In the genomic region with DNA sequence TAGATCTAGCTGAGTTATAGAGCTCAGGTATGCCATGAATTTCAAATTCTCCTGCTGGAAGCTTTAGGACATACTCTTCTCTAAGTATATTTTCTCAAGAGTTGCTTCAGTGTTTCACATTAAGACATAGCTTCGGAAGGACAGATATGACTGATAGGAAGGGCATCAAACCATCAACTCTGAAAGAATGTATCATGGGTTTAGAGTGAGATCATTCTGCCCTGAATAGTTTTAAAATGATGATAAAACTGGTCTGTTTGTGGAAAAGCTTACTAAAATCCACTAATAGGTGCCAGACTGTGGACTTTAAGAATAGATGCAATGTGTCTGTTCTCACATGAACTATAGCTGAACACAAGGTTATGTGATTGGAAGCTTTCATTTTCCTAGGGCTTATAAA, we compare ENCODE assay signal across 25 cellular contexts. TPM values are rescaled to one million over a fixed set of nuclear protein-coding genes. Genes with fewer than 3 reads are reported as not detected.
DNase-seq lines count a peak whose midpoint lies in the region; ATAC-seq lines count a peak whose summit lies in the region.
"Had no signal": no experiment of that assay in that cellular context is flagged by ENCODE, and none has a peak within 500 bp of the region (broad histone marks: within the 10 kb centered on the region; RNA-seq: fewer than 3 reads in every experiment).

No MANE protein-coding gene starts in this region.

- H3K9me3 Mint-ChIP-seq in activated naive CD4-positive, alpha-beta T cell treated with anti-CD3 and anti-CD28 coated beads, Interleukin-2, amount 50 U/mL, for 72 hours: peaks cover 0 to 6% of the 10 kb centered on the region in 2 donors
- H3K9me3 Mint-ChIP-seq: activated B cell treated with CpG ODN at 0.5 μM for 24 hours; CD4-positive, alpha-beta T cell had no signal

- DNase-seq in activated naive CD4-positive, alpha-beta T cell treated with anti-CD3 and anti-CD28 coated beads, Interleukin-2, amount 50 U/mL, for 72 hours (ENCODE audit: low spot score in 2 of 2): no peak
- no peak for DNase-seq in activated naive CD4-positive, alpha-beta T cell treated with Interleukin-2 at 50 U/mL for 16 hours
- peak; percentile 5 for DNase-seq in LHCN-M2 (ENCODE audit: low read depth)
- DNase-seq in fibroblast of peridontal ligament (ENCODE audit: extremely low read depth): peak; percentile 75
- no peak for DNase-seq in glomerular visceral epithelial cell (ENCODE audit: extremely low spot score)
- DNase-seq in GM19238 (ENCODE audit: insufficient read length, low spot score): no peak
- DNase-seq: activated B cell treated with CpG ODN at 0.5 μM for 24 hours; activated CD4-positive, alpha-beta memory T cell treated with anti-CD3 and anti-CD28 coated beads, Interleukin-2, amount 10 ng/mL, durations not matched to agents 7 days and 5 days; adrenal gland; CD4-positive, alpha-beta T cell; colonic mucosa; endodermal cell; mesendoderm; NCI-H1092 treated with DMSO at 0.1 percent for 48 hours; NCI-H1930; NCI-H345; NCI-H774; occipital lobe; spleen; stimulated activated CD4-positive, alpha-beta T cell treated with anti-CD3 and anti-CD28 coated beads, Interleukin-4, amount 100 ng/mL, for 1 hour; stomach; T1000; transverse colon had no signal

- peak overlapping the region; percentile 52 to 90 for H3K27ac Mint-ChIP-seq in activated naive CD4-positive, alpha-beta T cell treated with anti-CD3 and anti-CD28 coated beads, Interleukin-2, amount 50 U/mL, for 72 hours
- H3K27ac Mint-ChIP-seq: activated B cell treated with CpG ODN at 0.5 μM for 24 hours; activated CD4-positive, alpha-beta memory T cell treated with anti-CD3 and anti-CD28 coated beads, Interleukin-2, amount 10 ng/mL, durations not matched to agents 7 days and 5 days; CD4-positive, alpha-beta T cell; endodermal cell had no signal

- peaks cover 13 to 28% of the 10 kb centered on the region in 2 donors for H3K36me3 Mint-ChIP-seq in activated naive CD4-positive, alpha-beta T cell treated with anti-CD3 and anti-CD28 coated beads, Interleukin-2, amount 50 U/mL, for 72 hours

- ATAC-seq in activated naive CD4-positive, alpha-beta T cell treated with anti-CD3 and anti-CD28 coated beads, Interleukin-2, amount 50 U/mL, for 72 hours: peak; percentile 70 to 91
- ATAC-seq in GM19324 (IDR thresholded peaks at IDR 0.05; ENCODE audit: low FRiP score, unreplicated experiment) (no peak), GM19467 (IDR thresholded peaks at IDR 0.05; ENCODE audit: unreplicated experiment) (no peak)

RNA-seq across cellular contexts. Expression of a gene that starts 8.4 kb away (rescaled TPM):
- 10 to 100 TPM in 1 of 2 donors, 1 to 10 TPM in 1; 3.2 to 31.2 TPM for total RNA-seq in activated naive CD4-positive, alpha-beta T cell treated with anti-CD3 and anti-CD28 coated beads, Interleukin-2, amount 50 U/mL, for 72 hours
- total RNA-seq in LHCN-M2 (2014; rRNA removed): 1.6 and 1.9 TPM in 2 replicates
- polyA plus RNA-seq in LHCN-M2 (2012): 0.66 TPM

Comparison
In these comparisons a context has a peak if more than half of its experiments do, and no peak if none do; other contexts are left out.
1. ATAC-seq: peak in activated naive CD4-positive, alpha-beta T cell treated with anti-CD3 and anti-CD28 coated beads, Interleukin-2, amount 50 U/mL, for 72 hours (2 of 2); none in GM19324 (single experiment) and GM19467 (single experiment).
2. DNase-seq: peak in LHCN-M2 (single experiment) and fibroblast of peridontal ligament (single experiment); none in activated naive CD4-positive, alpha-beta T cell treated with anti-CD3 and anti-CD28 coated beads, Interleukin-2, amount 50 U/mL, for 72 hours (0 of 2), activated naive CD4-positive, alpha-beta T cell treated with Interleukin-2 at 50 U/mL for 16 hours (single experiment), glomerular visceral epithelial cell (single experiment) and GM19238 (single experiment).